ENCODE assay signal across 10 cellular contexts in the genomic region with DNA sequence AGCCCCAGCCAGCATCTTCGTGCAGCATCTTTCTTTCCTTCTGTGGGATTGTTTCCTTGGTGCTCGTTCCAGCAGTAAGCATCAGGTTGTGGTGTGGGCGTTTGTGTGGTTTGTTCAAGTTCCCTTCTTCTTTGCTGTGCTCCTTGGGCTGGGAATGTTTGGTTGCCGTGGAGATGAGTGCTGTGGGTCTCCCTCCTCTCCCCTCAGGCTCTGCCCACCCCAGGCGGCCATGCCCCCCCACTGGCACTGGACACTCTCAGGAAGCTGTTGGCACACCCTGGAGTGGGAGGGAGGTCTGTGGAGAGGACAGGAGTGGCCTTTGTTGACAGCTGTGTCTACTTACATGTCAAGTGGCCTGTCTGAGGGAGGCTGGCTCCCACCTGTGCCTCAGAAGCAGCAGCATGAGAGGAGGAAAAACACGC. TPM values are rescaled to one million over a fixed set of nuclear protein-coding genes. Genes with fewer than 3 reads are reported as not detected.
DNase-seq lines count a peak whose midpoint lies in the region; ATAC-seq lines count a peak whose summit lies in the region.
"Had no signal": no experiment of that assay in that cellular context is flagged by ENCODE, and none has a peak within 500 bp of the region (broad histone marks: within the 10 kb centered on the region; RNA-seq: fewer than 3 reads in every experiment).

No MANE protein-coding gene starts in this region.

- ATAC-seq in HG03457 (IDR thresholded peaks at IDR 0.05; ENCODE audit: unreplicated experiment), result no peak
- ATAC-seq in HG02840 (IDR thresholded peaks at IDR 0.05; ENCODE audit: low FRiP score, unreplicated experiment), result no peak

- intact Hi-C loops in dendritic cell treated with granulocyte-macrophage colony-stimulating factor and Interleukin-4, amounts not matched to agents 40 ng/mL and 50 ng/mL, for 4 days (cut with micrococcal nuclease), result loop anchor here (5.0 kb wide), 1 partner anchor 45 kb away; no protein-coding TSS in a partner anchor

- DNase-seq in GF-D8 (lab: John Stamatoyannopoulos, UW) (peak; percentile 18), NCI-H524 treated with DMSO at 0.1 percent for 48 hours (lab: John Stamatoyannopoulos, UW) (peak; percentile 55), renal cortical epithelial cell (ENCODE audit: low read depth) (peak; percentile 73), DMS114 treated with DMSO at 0.1 percent for 48 hours (lab: John Stamatoyannopoulos, UW; ENCODE audit: unreplicated experiment) (no peak)
- no peak for DNase-seq in activated T-cell treated with anti-CD3 and anti-CD28 coated beads, Interleukin-2, amount 50 U/mL, for 1 hour
- DNase-seq: NCI-H1930 had no signal

- H3K27ac Mint-ChIP-seq in dendritic cell treated with granulocyte-macrophage colony-stimulating factor and Interleukin-4, amounts not matched to agents 40 ng/mL and 50 ng/mL, for 4 days, result peak overlapping the region; percentile 50
- H3K27ac Mint-ChIP-seq: T-helper 1 cell treated with Interleukin-12 subunit alpha and Interleukin-12 subunit beta and Interleukin-4 antibody, amounts not matched to agents 30 μg/mL and 1 μg/mL, for 36 hours had no signal

- peaks cover 29% of the 10 kb centered on the region for H3K36me3 Mint-ChIP-seq in dendritic cell treated with granulocyte-macrophage colony-stimulating factor and Interleukin-4, amounts not matched to agents 40 ng/mL and 50 ng/mL, for 4 days (ENCODE audit: low read depth)

- no peaks in the 10 kb centered on the region for H3K27me3 Mint-ChIP-seq in dendritic cell treated with granulocyte-macrophage colony-stimulating factor and Interleukin-4, amounts not matched to agents 40 ng/mL and 50 ng/mL, for 4 days

- H3K4me3 Mint-ChIP-seq in dendritic cell treated with granulocyte-macrophage colony-stimulating factor and Interleukin-4, amounts not matched to agents 40 ng/mL and 50 ng/mL, for 4 days, result no peak overlapping the region
- H3K4me3 Mint-ChIP-seq: T-helper 1 cell treated with Interleukin-12 subunit alpha and Interleukin-12 subunit beta and Interleukin-4 antibody, amounts not matched to agents 30 μg/mL and 1 μg/mL, for 36 hours had no signal

- peaks cover 87% of the 10 kb centered on the region for H3K4me1 Mint-ChIP-seq in dendritic cell treated with granulocyte-macrophage colony-stimulating factor and Interleukin-4, amounts not matched to agents 40 ng/mL and 50 ng/mL, for 4 days (ENCODE audit: low read depth)

- H3K9me3 Mint-ChIP-seq in dendritic cell treated with granulocyte-macrophage colony-stimulating factor and Interleukin-4, amounts not matched to agents 40 ng/mL and 50 ng/mL, for 4 days, result no peaks in the 10 kb centered on the region
- H3K9me3 Mint-ChIP-seq: T-helper 1 cell treated with Interleukin-12 subunit alpha and Interleukin-12 subunit beta and Interleukin-4 antibody, amounts not matched to agents 30 μg/mL and 1 μg/mL, for 36 hours had no signal

RNA-seq across cellular contexts. Expression of gene SACM1L, which starts 46.5 kb away (rescaled TPM):
- total RNA-seq in renal cortical epithelial cell, result 29.5 and 76.5 TPM in 2 replicates

RNA-seq across cellular contexts. Expression of gene LIMD1, which starts 48.2 kb away (rescaled TPM):
- total RNA-seq in renal cortical epithelial cell, result 7.6 and 22.5 TPM in 2 replicates

Comparison
In these comparisons a context has a peak if more than half of its experiments do, and no peak if none do; other contexts are left out.
1. DNase-seq: peak in GF-D8 (single experiment), NCI-H524 treated with DMSO at 0.1 percent for 48 hours (single experiment) and renal cortical epithelial cell (single experiment); none in DMS114 treated with DMSO at 0.1 percent for 48 hours (single experiment) and activated T-cell treated with anti-CD3 and anti-CD28 coated beads, Interleukin-2, amount 50 U/mL, for 1 hour (single experiment).